Comparison of ENCODE assay signal across 7 cellular contexts in genomic region chr14:30443368-30444007, GRCh38.
DNase-seq lines count a peak whose midpoint lies in the region; ATAC-seq, FAIRE-seq and TF ChIP-seq lines count a peak whose summit lies in the region.

No MANE protein-coding gene starts in this region.

- H3K4me1 Mint-ChIP-seq in naive thymus-derived CD4-positive, alpha-beta T cell: no peaks in the 10 kb centered on the region

- no peak overlapping the region for H3K27ac ChIP-seq in WERI-Rb-1
- no peak overlapping the region for H3K27ac ChIP-seq in Peyer's patch
- no peak overlapping the region for H3K27ac ChIP-seq in naive thymus-derived CD4-positive, alpha-beta T cell (ENCODE audit: low read depth, low read length)

- no peak for FAIRE-seq in GM19239 (lab: Jason Lieb, UNC)

- no peak for ATAC-seq in naive thymus-derived CD4-positive, alpha-beta T cell

- no peaks in the 10 kb centered on the region for H3K4me1 ChIP-seq in Peyer's patch
- no peaks in the 10 kb centered on the region for H3K4me1 ChIP-seq in naive thymus-derived CD4-positive, alpha-beta T cell (ENCODE audit: control insufficient read depth in 2 of 2, insufficient read depth in 2 of 2, low read length in 2 of 2)

- TF ChIP-seq POLR2A in NB4 (IDR thresholded peaks at IDR 0.05; ENCODE audit: extremely low read depth, insufficient read length) (no peak), Peyer's patch (IDR thresholded peaks at IDR 0.05) (no peak)

- peak; percentile 44 for DNase-seq in GM12865 (ENCODE audit: low read depth)
- DNase-seq in NB4 (ENCODE audit: low read depth): peak; percentile 36
- DNase-seq in WERI-Rb-1: no peak
- DNase-seq in left kidney (ENCODE audit: low read depth, low spot score): peak; percentile 63
- DNase-seq in Peyer's patch: no peak
- DNase-seq in naive thymus-derived CD4-positive, alpha-beta T cell: no peak
- no peak for DNase-seq in GM19239 (ENCODE audit: insufficient read length, low spot score)

- H3K4me3 Mint-ChIP-seq in naive thymus-derived CD4-positive, alpha-beta T cell: no peak overlapping the region

- H3K27me3 ChIP-seq in WERI-Rb-1 (ENCODE audit: insufficient read depth, low read depth, severe bottlenecking): no peaks in the 10 kb centered on the region
- H3K27me3 ChIP-seq in Peyer's patch: no peaks in the 10 kb centered on the region
- no peaks in the 10 kb centered on the region for H3K27me3 ChIP-seq in naive thymus-derived CD4-positive, alpha-beta T cell (ENCODE audit: control insufficient read depth in 2 of 2, insufficient read depth in 2 of 2, low read length in 2 of 2)

- intact Hi-C loops in naive thymus-derived CD4-positive, alpha-beta T cell (cut with micrococcal nuclease): loop anchor here in 1 of 2 donors (2.0 kb wide), 1 partner anchor 69 kb away; no protein-coding TSS in a partner anchor

- no peaks in the 10 kb centered on the region for H3K9me3 ChIP-seq in WERI-Rb-1 (ENCODE audit: severe bottlenecking)
- no peaks in the 10 kb centered on the region for H3K9me3 ChIP-seq in Peyer's patch
- H3K9me3 ChIP-seq in naive thymus-derived CD4-positive, alpha-beta T cell (ENCODE audit: control insufficient read depth in 2 of 3, low read length in 3 of 3): no peaks in the 10 kb centered on the region

- no peak overlapping the region for H3K4me3 ChIP-seq in GM12865 (ENCODE audit: low read depth, low read length)
- no peak overlapping the region for H3K4me3 ChIP-seq in NB4 (ENCODE audit: low read depth, low read length)
- no peak overlapping the region for H3K4me3 ChIP-seq in WERI-Rb-1 (ENCODE audit: low read depth, low read length)
- no peak overlapping the region for H3K4me3 ChIP-seq in Peyer's patch
- H3K4me3 ChIP-seq in naive thymus-derived CD4-positive, alpha-beta T cell (ENCODE audit: low read length): no peak overlapping the region

- TF ChIP-seq CTCF in GM12865 (IDR thresholded peaks at IDR 0.05; ENCODE audit: insufficient read depth, low read depth, low read length, missing control alignments) (peak; percentile 41), NB4 (IDR thresholded peaks at IDR 0.05; ENCODE audit: low read depth, low read length) (peak; percentile 34), WERI-Rb-1 (IDR thresholded peaks at IDR 0.05; ENCODE audit: low read depth, low read length) (peak; percentile 57), Peyer's patch (IDR thresholded peaks at IDR 0.05) (peak in 1 of 6 experiments; percentile 15)

- H3K36me3 ChIP-seq in WERI-Rb-1 (no peaks in the 10 kb centered on the region), Peyer's patch (no peaks in the 10 kb centered on the region)
- no peaks in the 10 kb centered on the region for H3K36me3 ChIP-seq in naive thymus-derived CD4-positive, alpha-beta T cell (ENCODE audit: control insufficient read depth in 2 of 3, insufficient read depth in 3 of 3, low read length in 3 of 3)

- H3K36me3 Mint-ChIP-seq in naive thymus-derived CD4-positive, alpha-beta T cell: no peaks in the 10 kb centered on the region

- POLR2A ChIA-PET in naive thymus-derived CD4-positive, alpha-beta T cell (lab: Charles Lee): no interaction called here

- H3K9me3 Mint-ChIP-seq in naive thymus-derived CD4-positive, alpha-beta T cell: no peaks in the 10 kb centered on the region

- H3K27ac Mint-ChIP-seq in naive thymus-derived CD4-positive, alpha-beta T cell: no peak overlapping the region

- peaks cover 0 to 24% (median 3%) of the 10 kb centered on the region in 5 donors for H3K27me3 Mint-ChIP-seq in naive thymus-derived CD4-positive, alpha-beta T cell

- CTCF ChIA-PET in naive thymus-derived CD4-positive, alpha-beta T cell (lab: Charles Lee): no interaction called here

Comparison
In these comparisons a context has a peak if more than half of its experiments do, and no peak if none do; other contexts are left out.
1. DNase-seq: peak in GM12865 (single experiment), NB4 (single experiment) and left kidney (single experiment); none in WERI-Rb-1 (single experiment), Peyer's patch (0 of 3), naive thymus-derived CD4-positive, alpha-beta T cell (0 of 9) and GM19239 (single experiment).